Comparison of ENCODE assay signal across 8 cellular contexts in the genomic region with DNA sequence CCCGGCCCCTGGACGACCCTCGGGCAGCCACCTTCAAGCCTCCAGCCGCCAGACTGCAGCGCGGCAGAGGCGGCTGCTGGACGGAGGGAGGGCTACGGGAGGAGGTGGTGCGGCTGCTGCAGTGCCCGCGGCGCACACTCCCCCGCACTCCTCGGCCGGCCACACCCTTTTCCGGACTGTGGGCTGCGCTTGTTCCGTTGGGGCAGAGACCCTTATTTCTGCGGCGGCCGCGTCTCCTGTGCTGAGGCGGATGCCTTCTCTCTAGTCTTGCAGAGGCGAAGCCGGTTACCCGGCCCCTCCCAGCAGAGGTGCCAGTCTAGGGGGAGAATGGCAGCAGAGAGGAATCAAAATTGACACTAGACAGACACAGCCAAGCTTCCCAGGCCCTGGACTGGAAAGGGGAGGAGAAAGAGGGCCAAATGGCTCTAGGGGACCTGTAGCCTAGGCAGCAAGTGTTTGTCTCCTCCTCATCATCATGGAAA. TPM values are rescaled to one million over a fixed set of nuclear protein-coding genes. Genes with fewer than 3 reads are reported as not detected.
DNase-seq lines count a peak whose midpoint lies in the region; ATAC-seq and TF ChIP-seq lines count a peak whose summit lies in the region.

No MANE protein-coding gene starts in this region.

- H3K9ac ChIP-seq in H9 (ENCODE audit: extremely low read depth, insufficient read length, low read length) (peak overlapping the region; percentile 84), OCI-LY1 (ENCODE audit: low read length) (peak overlapping the region; percentile 71)

- peak overlapping the region; percentile 88 to 98 for H3K4me3 Mint-ChIP-seq in H9
- peak overlapping the region; percentile 97 for H3K4me3 Mint-ChIP-seq in natural killer cell

- TF ChIP-seq CTCF in H9 (conservative IDR thresholded peaks at IDR 0.05) (no peak), OCI-LY1 (IDR thresholded peaks at IDR 0.05; ENCODE audit: low read length) (no peak), natural killer cell (IDR thresholded peaks at IDR 0.05) (no peak), suprapubic skin (IDR thresholded peaks at IDR 0.05) (no peak)

- H3K36me3 ChIP-seq in OCI-LY1 (ENCODE audit: insufficient read depth, low read length) (peaks cover 41% of the 10 kb centered on the region), suprapubic skin (peaks cover 40% of the 10 kb centered on the region)

- H3K9me3 ChIP-seq in H9 (ENCODE audit: control insufficient read depth, low read depth, low read length) (no peaks in the 10 kb centered on the region), OCI-LY1 (ENCODE audit: low read length) (no peaks in the 10 kb centered on the region), suprapubic skin (no peaks in the 10 kb centered on the region)

- H2AFZ ChIP-seq in H9 (ENCODE audit: low read length): no peak overlapping the region
- H2AFZ ChIP-seq in OCI-LY1 (ENCODE audit: low read length): no peak overlapping the region

- H3K36me3 Mint-ChIP-seq in H9 (ENCODE audit: insufficient read depth in 1 of 3, low read depth in 3 of 3) (peaks cover 38 to 46% (median 41%) of the 10 kb centered on the region in 3 experiments), natural killer cell (peaks cover 18% of the 10 kb centered on the region)

- H3T11ph ChIP-seq in H9 (ENCODE audit: low read length): no peak overlapping the region

- intact Hi-C loops in natural killer cell (cut with micrococcal nuclease): loop anchor here (5.0 kb wide), 1 partner anchor 188 kb away; a partner anchor contains a TSS

- H2BK15ac ChIP-seq in H9 (ENCODE audit: low read depth, low read length): no peak overlapping the region

- H3K4me1 ChIP-seq in H9 (ENCODE audit: insufficient read depth, low read length): no peaks in the 10 kb centered on the region
- peaks cover 36% of the 10 kb centered on the region for H3K4me1 ChIP-seq in OCI-LY1 (ENCODE audit: insufficient read depth, low read length, severe bottlenecking)
- peaks cover 35% of the 10 kb centered on the region for H3K4me1 ChIP-seq in suprapubic skin

- H4K20me1 ChIP-seq in H9 (ENCODE audit: control insufficient read depth, insufficient read depth, insufficient read length): no peaks in the 10 kb centered on the region
- no peaks in the 10 kb centered on the region for H4K20me1 ChIP-seq in OCI-LY1 (ENCODE audit: insufficient read depth, low read length)

- ATAC-seq in esophagus mucosa (peak; percentile 9), natural killer cell (peak; percentile 5 to 33 (median 30)), GM18517 (IDR thresholded peaks at IDR 0.05; ENCODE audit: unreplicated experiment) (no peak)

- H3K4me2 ChIP-seq in H9 (ENCODE audit: insufficient read depth, insufficient read length, low read length): peak overlapping the region; percentile 100
- H3K4me2 ChIP-seq in OCI-LY1 (ENCODE audit: low read length): peak overlapping the region; percentile 82

- peak overlapping the region; percentile 74 for H3K18ac ChIP-seq in H9 (ENCODE audit: insufficient read length, low read depth, low read length)

- H3F3A ChIP-seq in OCI-LY1 (ENCODE audit: insufficient read depth, low read length): peaks cover 11% of the 10 kb centered on the region

- H3K79me1 ChIP-seq in H9 (ENCODE audit: insufficient read depth, low read depth, low read length, poor library complexity, severe bottlenecking): no peaks in the 10 kb centered on the region

- H2AK5ac ChIP-seq in H9 (ENCODE audit: insufficient read length, low read length): no peak overlapping the region

- H3K9me3 Mint-ChIP-seq in H9 (no peaks in the 10 kb centered on the region; a peak in 1 of 5 replicates), natural killer cell (no peaks in the 10 kb centered on the region)

- no peak overlapping the region for H3K4ac ChIP-seq in H9 (ENCODE audit: low read depth, low read length)

- no peak overlapping the region for H2BK12ac ChIP-seq in H9 (ENCODE audit: insufficient read length, low read depth, low read length)

- H3K27ac ChIP-seq in H9 (ENCODE audit: insufficient read length, low read depth, low read length) (no peak overlapping the region), OCI-LY1 (ENCODE audit: low read depth, low read length, poor library complexity, severe bottlenecking) (peak overlapping the region; percentile 69), suprapubic skin (peak overlapping the region; percentile 85)

- WGBS in H9 (ENCODE audit: extremely low coverage, insufficient read length, low lambda C conversion rate): no CpG with 5 or more reads among the region's 27 CpGs
- WGBS in suprapubic skin: under 1% methylated on average over 27 of the region's 27 CpGs

- TF ChIP-seq POLR2A in suprapubic skin (IDR thresholded peaks at IDR 0.05): no peak

- H3K4me1 Mint-ChIP-seq in H9 (peaks cover 26 to 27% of the 10 kb centered on the region in 2 experiments), natural killer cell (peaks cover 52 to 60% of the 10 kb centered on the region in 2 donors)

- peak overlapping the region in 1 of 3 experiments; percentile 99; a peak in 2 of 7 replicates for H3K27ac Mint-ChIP-seq in H9
- peak overlapping the region; percentile 88 to 93 for H3K27ac Mint-ChIP-seq in natural killer cell

- no peak overlapping the region for H4K5ac ChIP-seq in H9 (ENCODE audit: insufficient read length, low read depth, low read length)

- H3K23me2 ChIP-seq in H9 (ENCODE audit: insufficient read length, low read depth, low read length, poor library complexity, severe bottlenecking): peaks cover 17% of the 10 kb centered on the region

- no peaks in the 10 kb centered on the region for H3K27me3 ChIP-seq in H9 (ENCODE audit: insufficient read depth, low read length)
- H3K27me3 ChIP-seq in OCI-LY1 (ENCODE audit: insufficient read depth, low read length): no peaks in the 10 kb centered on the region
- H3K27me3 ChIP-seq in suprapubic skin: no peaks in the 10 kb centered on the region

- H4K8ac ChIP-seq in H9 (replicated peaks; ENCODE audit: insufficient read length, low read depth, low read length): no peak overlapping the region

- TF ChIP-seq EP300 in suprapubic skin (IDR thresholded peaks at IDR 0.05): no peak

- no peak overlapping the region for H2BK20ac ChIP-seq in H9 (ENCODE audit: low read depth, low read length, poor library complexity, severe bottlenecking)

- peak overlapping the region; percentile 78 for H3K4me3 ChIP-seq in OCI-LY1 (ENCODE audit: low read depth, low read length, poor library complexity, severe bottlenecking)
- H3K4me3 ChIP-seq in suprapubic skin: peak overlapping the region; percentile 83

- no peak overlapping the region for H3K23ac ChIP-seq in H9 (ENCODE audit: insufficient read length, low read depth, low read length)

- DNase-seq in D341Med (ENCODE audit: low spot score) (peak; percentile 76), H9 (peak; percentile 81), activated T-cell treated with anti-CD3 and anti-CD28 coated beads for 48 hours (ENCODE audit: low read depth) (peak; percentile 62), natural killer cell (peak; percentile 58), suprapubic skin (ENCODE audit: low spot score in 2 of 2) (peak; percentile 80 to 88)

- no peak overlapping the region for H3K56ac ChIP-seq in H9 (ENCODE audit: insufficient read length, low read depth, low read length)

- H4K91ac ChIP-seq in H9 (ENCODE audit: insufficient read length, low read depth, low read length): no peak overlapping the region

- H2BK5ac ChIP-seq in H9 (ENCODE audit: insufficient read length, low read length): no peak overlapping the region

- H3K27me3 Mint-ChIP-seq in H9 (ENCODE audit: low read depth) (no peaks in the 10 kb centered on the region), natural killer cell (ENCODE audit: low read depth in 2 of 2) (no peaks in the 10 kb centered on the region)

- H2BK120ac ChIP-seq in H9 (ENCODE audit: low read depth, low read length, poor library complexity, severe bottlenecking): no peak overlapping the region

- no peaks in the 10 kb centered on the region for H3K9me2 ChIP-seq in OCI-LY1 (ENCODE audit: low read depth, low read length)

- H3K14ac ChIP-seq in H9 (ENCODE audit: insufficient read depth, low read length): peak overlapping the region; percentile 87

- H3K79me2 ChIP-seq in H9 (ENCODE audit: insufficient read depth, low read length): no peaks in the 10 kb centered on the region
- H3K79me2 ChIP-seq in OCI-LY1 (ENCODE audit: insufficient read depth, low read length): no peaks in the 10 kb centered on the region

RNA-seq across cellular contexts. Expression of a gene that starts 1.2 kb away (rescaled TPM):
- total RNA-seq in H9 (2021) (111 and 112 TPM in 2 replicates), esophagus mucosa (48.8 TPM), natural killer cell (100 to 1,000 TPM; 198 to 215 (median 199) TPM), suprapubic skin (100 to 1,000 TPM in 2 of 4 donors, 10 to 100 TPM in 2; 73.1 to 128 (median 103) TPM)

RNA-seq across cellular contexts. Expression of a gene that starts 11.2 kb away (rescaled TPM):
- total RNA-seq in H9 (2021) (8.9 and 9.4 TPM in 2 replicates), esophagus mucosa (1.8 TPM), natural killer cell (10 to 100 TPM; 12.0 to 24.3 (median 16.2) TPM), suprapubic skin (1 to 10 TPM; 2.1 to 5.6 (median 3.4) TPM)

RNA-seq across cellular contexts. Expression of a gene that starts 12.8 kb away (rescaled TPM):
- total RNA-seq in H9 (2021) (4,637 and 4,685 TPM in 2 replicates), esophagus mucosa (4,992 TPM), natural killer cell (1,000 to 10,000 TPM; 2,342 to 3,083 (median 3,009) TPM), suprapubic skin (1,000 to 10,000 TPM; 2,523 to 6,346 (median 5,689) TPM)

RNA-seq across cellular contexts. Expression of a gene that starts 23.1 kb away (rescaled TPM):
- 165 and 168 TPM in 2 replicates for total RNA-seq in H9 (2021)
- 54.2 TPM for total RNA-seq in esophagus mucosa
- 1 to 10 TPM; 6.7 to 8.9 (median 7.4) TPM for total RNA-seq in natural killer cell
- total RNA-seq in suprapubic skin: 10 to 100 TPM; 28.3 to 37.4 (median 28.5) TPM

RNA-seq across cellular contexts. Expression of a gene that starts 24.9 kb away (rescaled TPM):
- 248 TPM in 2 replicates for total RNA-seq in H9 (2021)
- total RNA-seq in esophagus mucosa: 125 TPM
- 10 to 100 TPM; 78.5 to 86.4 (median 79.7) TPM for total RNA-seq in natural killer cell
- total RNA-seq in suprapubic skin: 100 to 1,000 TPM; 103 to 153 (median 117) TPM
